ENCODE assay signal across 9 cellular contexts in genomic region chr16:67555795-67556212, GRCh38. TPM values are rescaled to one million over a fixed set of nuclear protein-coding genes. Genes with fewer than 3 reads are reported as not detected.
A peak's percentile ranks its signal among the peaks of the same experiment; 100 is the strongest.
DNase-seq lines count a peak whose midpoint lies in the region; ATAC-seq and TF ChIP-seq lines count a peak whose summit lies in the region.
"Had no signal": no experiment of that assay in that cellular context is flagged by ENCODE, and none has a peak within 500 bp of the region (broad histone marks: within the 10 kb centered on the region; RNA-seq: fewer than 3 reads in every experiment).

No MANE protein-coding gene starts in this region.

- POLR2A ChIA-PET in OCI-LY7 (lab: Charles Lee): interaction anchor here (0.7 to 12.9 kb wide), 7 partner anchors 5 to 278 kb away, joined by 3 to 251 read pairs (median 6); partner anchors contain the start of genes CARMIL2 and CTCF

- H3K9ac ChIP-seq in H9 (ENCODE audit: extremely low read depth, insufficient read length, low read length): no peak overlapping the region

- no peaks in the 10 kb centered on the region for H3K27me3 ChIP-seq in H9 (ENCODE audit: insufficient read depth, low read length)
- H3K27me3 ChIP-seq: BE2C had no signal

- H3K4me1 ChIP-seq in OCI-LY7 (ENCODE audit: insufficient read depth, low read length, poor library complexity, severe bottlenecking) (peaks cover 100% of the 10 kb centered on the region), H9 (ENCODE audit: insufficient read depth, low read length) (no peaks in the 10 kb centered on the region)

- TF ChIP-seq CTCF in OCI-LY7 (conservative IDR thresholded peaks at IDR 0.05; ENCODE audit: low read length) (no peak), mesothelial cell of epicardium (IDR thresholded peaks at IDR 0.05; ENCODE audit: unreplicated experiment) (no peak), H9 (conservative IDR thresholded peaks at IDR 0.05) (no peak)

- H3K27ac ChIP-seq in OCI-LY7 (ENCODE audit: low read depth, low read length, poor library complexity, severe bottlenecking) (peak overlapping the region; percentile 72), H9 (ENCODE audit: insufficient read length, low read depth, low read length) (no peak overlapping the region)

- H3K9me3 Mint-ChIP-seq in activated CD4-positive, alpha-beta T cell treated with anti-CD3 and anti-CD28 coated beads, Interleukin-2, amount 10 ng/mL, durations not matched to agents 24 days and 14 days: no peaks in the 10 kb centered on the region
- no peaks in the 10 kb centered on the region for H3K9me3 Mint-ChIP-seq in effector memory CD8-positive, alpha-beta T cell
- H3K9me3 Mint-ChIP-seq in stimulated activated naive CD8-positive, alpha-beta T cell treated with anti-CD3 and anti-CD28 coated beads, Interleukin-15, amount 100 ng/mL, for 72 hours: no peaks in the 10 kb centered on the region
- H3K9me3 Mint-ChIP-seq in mesothelial cell of epicardium (no peaks in the 10 kb centered on the region), H9 (no peaks in the 10 kb centered on the region)

- no peak overlapping the region for H4K8ac ChIP-seq in H9 (replicated peaks; ENCODE audit: insufficient read length, low read depth, low read length)

- peaks cover 97% of the 10 kb centered on the region for H3K79me2 ChIP-seq in OCI-LY7 (ENCODE audit: insufficient read depth, low read depth, low read length)
- no peaks in the 10 kb centered on the region for H3K79me2 ChIP-seq in H9 (ENCODE audit: insufficient read depth, low read length)

- peaks cover 5% of the 10 kb centered on the region for H3K36me3 Mint-ChIP-seq in activated CD4-positive, alpha-beta T cell treated with anti-CD3 and anti-CD28 coated beads, Interleukin-2, amount 10 ng/mL, durations not matched to agents 24 days and 14 days (ENCODE audit: low read depth)
- H3K36me3 Mint-ChIP-seq in effector memory CD8-positive, alpha-beta T cell (ENCODE audit: insufficient read depth): peaks cover 22% of the 10 kb centered on the region
- H3K36me3 Mint-ChIP-seq in mesothelial cell of epicardium (no peaks in the 10 kb centered on the region), H9 (ENCODE audit: insufficient read depth in 1 of 3, low read depth in 3 of 3) (peaks cover 0 to 9% (median 7%) of the 10 kb centered on the region in 3 experiments; a peak in 4 of 7 replicates)

- no peak overlapping the region for H3K23ac ChIP-seq in H9 (ENCODE audit: insufficient read length, low read depth, low read length)

- H3K9me3 ChIP-seq in OCI-LY7 (ENCODE audit: low read length) (no peaks in the 10 kb centered on the region), H9 (ENCODE audit: control insufficient read depth, low read depth, low read length) (no peaks in the 10 kb centered on the region)
- H3K9me3 ChIP-seq: BE2C had no signal

- no peak overlapping the region for H3K18ac ChIP-seq in H9 (ENCODE audit: insufficient read length, low read depth, low read length)

- H4K20me1 ChIP-seq in OCI-LY7 (ENCODE audit: insufficient read depth, low read length): no peaks in the 10 kb centered on the region
- H4K20me1 ChIP-seq in H9 (ENCODE audit: control insufficient read depth, insufficient read depth, insufficient read length): no peaks in the 10 kb centered on the region

- no peak overlapping the region for H4K5ac ChIP-seq in H9 (ENCODE audit: insufficient read length, low read depth, low read length)

- peak overlapping the region; percentile 96 for H3K27ac Mint-ChIP-seq in activated CD4-positive, alpha-beta T cell treated with anti-CD3 and anti-CD28 coated beads, Interleukin-2, amount 10 ng/mL, durations not matched to agents 24 days and 14 days
- H3K27ac Mint-ChIP-seq in effector memory CD8-positive, alpha-beta T cell: peak overlapping the region; percentile 82 to 87
- H3K27ac Mint-ChIP-seq in stimulated activated naive CD8-positive, alpha-beta T cell treated with anti-CD3 and anti-CD28 coated beads, Interleukin-15, amount 100 ng/mL, for 72 hours: peak overlapping the region; percentile 95 to 97
- H3K27ac Mint-ChIP-seq in mesothelial cell of epicardium: no peak overlapping the region
- no peak overlapping the region for H3K27ac Mint-ChIP-seq in H9

- no peak overlapping the region for H2AK5ac ChIP-seq in H9 (ENCODE audit: insufficient read length, low read length)

- intact Hi-C loops in activated CD4-positive, alpha-beta T cell treated with anti-CD3 and anti-CD28 coated beads, Interleukin-2, amount 10 ng/mL, durations not matched to agents 24 days and 14 days (cut with micrococcal nuclease): no loop called here
- intact Hi-C loops in OCI-LY7 (cut with micrococcal nuclease; ENCODE audit: unreplicated experiment): no loop called here

- no peaks in the 10 kb centered on the region for H3K79me1 ChIP-seq in H9 (ENCODE audit: insufficient read depth, low read depth, low read length, poor library complexity, severe bottlenecking)

- CTCF ChIA-PET in OCI-LY7 (lab: Charles Lee; ENCODE audit: unreplicated experiment): interaction anchor here (0.9 to 1.0 kb wide), 2 partner anchors 8 to 9 kb away, joined by 3 to 6 read pairs; no protein-coding TSS in a partner anchor

- H3K4me1 Mint-ChIP-seq in activated CD4-positive, alpha-beta T cell treated with anti-CD3 and anti-CD28 coated beads, Interleukin-2, amount 10 ng/mL, durations not matched to agents 24 days and 14 days: peaks cover 40% of the 10 kb centered on the region
- peaks cover 19 to 20% of the 10 kb centered on the region in 2 donors for H3K4me1 Mint-ChIP-seq in effector memory CD8-positive, alpha-beta T cell (ENCODE audit: low read depth in 2 of 2)
- peaks cover 68% of the 10 kb centered on the region for H3K4me1 Mint-ChIP-seq in stimulated activated naive CD8-positive, alpha-beta T cell treated with anti-CD3 and anti-CD28 coated beads, Interleukin-15, amount 100 ng/mL, for 72 hours
- H3K4me1 Mint-ChIP-seq in mesothelial cell of epicardium: peaks cover under 1% of the 10 kb centered on the region
- peaks cover 8 to 9% of the 10 kb centered on the region in 2 experiments for H3K4me1 Mint-ChIP-seq in H9

- no peaks in the 10 kb centered on the region for H3K27me3 Mint-ChIP-seq in activated CD4-positive, alpha-beta T cell treated with anti-CD3 and anti-CD28 coated beads, Interleukin-2, amount 10 ng/mL, durations not matched to agents 24 days and 14 days
- no peaks in the 10 kb centered on the region for H3K27me3 Mint-ChIP-seq in effector memory CD8-positive, alpha-beta T cell
- H3K27me3 Mint-ChIP-seq in stimulated activated naive CD8-positive, alpha-beta T cell treated with anti-CD3 and anti-CD28 coated beads, Interleukin-15, amount 100 ng/mL, for 72 hours: no peaks in the 10 kb centered on the region
- H3K27me3 Mint-ChIP-seq in mesothelial cell of epicardium (ENCODE audit: low read depth): no peaks in the 10 kb centered on the region
- H3K27me3 Mint-ChIP-seq in H9 (ENCODE audit: low read depth): no peaks in the 10 kb centered on the region

- no peak overlapping the region for H2BK5ac ChIP-seq in H9 (ENCODE audit: insufficient read length, low read length)

- peak overlapping the region; percentile 10 for H3K4me3 ChIP-seq in OCI-LY7 (ENCODE audit: low read depth, low read length, poor library complexity, severe bottlenecking)

- H2BK12ac ChIP-seq in H9 (ENCODE audit: insufficient read length, low read depth, low read length): no peak overlapping the region

- no peaks in the 10 kb centered on the region for H3K23me2 ChIP-seq in H9 (ENCODE audit: insufficient read length, low read depth, low read length, poor library complexity, severe bottlenecking)

- H3K4ac ChIP-seq in H9 (ENCODE audit: low read depth, low read length): no peak overlapping the region

- H3K14ac ChIP-seq in H9 (ENCODE audit: insufficient read depth, low read length): no peak overlapping the region

- DNase-seq in activated CD4-positive, alpha-beta T cell treated with anti-CD3 and anti-CD28 coated beads, Interleukin-2, amount 10 ng/mL, durations not matched to agents 24 days and 14 days: peak; percentile 77
- DNase-seq in activated CD4-positive, alpha-beta T cell treated with anti-CD3 and anti-CD28 coated beads for 1 hour: no peak
- peak; percentile 50 for DNase-seq in OCI-LY7 (ENCODE audit: low spot score)
- no peak for DNase-seq in effector memory CD8-positive, alpha-beta T cell
- DNase-seq in stimulated activated naive CD8-positive, alpha-beta T cell treated with anti-CD3 and anti-CD28 coated beads, Interleukin-15, amount 100 ng/mL, for 72 hours: no peak
- no peak for DNase-seq in NCI-H2107 treated with DMSO at 0.1 percent for 48 hours (lab: John Stamatoyannopoulos, UW; ENCODE audit: unreplicated experiment)
- no peak for DNase-seq in mesothelial cell of epicardium (ENCODE audit: low spot score in 2 of 2, unreplicated experiment in 2 of 2)
- DNase-seq in H9: no peak
- DNase-seq: BE2C had no signal

- H3T11ph ChIP-seq in H9 (ENCODE audit: low read length): no peak overlapping the region

- no peak overlapping the region for H4K91ac ChIP-seq in H9 (ENCODE audit: insufficient read length, low read depth, low read length)

- ATAC-seq in effector memory CD8-positive, alpha-beta T cell (replicated peaks): peak; percentile 98
- ATAC-seq in stimulated activated naive CD8-positive, alpha-beta T cell treated with anti-CD3 and anti-CD28 coated beads, Interleukin-15, amount 100 ng/mL, for 72 hours: peak; percentile 97

- H3K36me3 ChIP-seq in OCI-LY7 (ENCODE audit: insufficient read depth, low read length): peaks cover 57% of the 10 kb centered on the region; the same call in 1 of the 2 replicates
- H3K36me3 ChIP-seq: BE2C had no signal

- no peak overlapping the region for H2BK120ac ChIP-seq in H9 (ENCODE audit: low read depth, low read length, poor library complexity, severe bottlenecking)

- no peak overlapping the region for H2BK20ac ChIP-seq in H9 (ENCODE audit: low read depth, low read length, poor library complexity, severe bottlenecking)

- H2AFZ ChIP-seq in OCI-LY7 (ENCODE audit: low read length): no peak overlapping the region
- no peak overlapping the region for H2AFZ ChIP-seq in H9 (ENCODE audit: low read length)

- TSS peak; percentile 36 for BruUV-seq in OCI-LY7 (replicated peaks; lab: Mats Ljungman, UMichigan)

- H3K4me3 Mint-ChIP-seq in activated CD4-positive, alpha-beta T cell treated with anti-CD3 and anti-CD28 coated beads, Interleukin-2, amount 10 ng/mL, durations not matched to agents 24 days and 14 days: peak overlapping the region; percentile 76
- H3K4me3 Mint-ChIP-seq in effector memory CD8-positive, alpha-beta T cell: peak overlapping the region; percentile 10 to 55
- peak overlapping the region; percentile 71 to 73 for H3K4me3 Mint-ChIP-seq in stimulated activated naive CD8-positive, alpha-beta T cell treated with anti-CD3 and anti-CD28 coated beads, Interleukin-15, amount 100 ng/mL, for 72 hours
- H3K4me3 Mint-ChIP-seq in mesothelial cell of epicardium (no peak overlapping the region), H9 (no peak overlapping the region)

- H3K9me2 ChIP-seq in OCI-LY7 (ENCODE audit: insufficient read depth, low read length): no peaks in the 10 kb centered on the region

- H2BK15ac ChIP-seq in H9 (ENCODE audit: low read depth, low read length): no peak overlapping the region

- H3K56ac ChIP-seq in H9 (ENCODE audit: insufficient read length, low read depth, low read length): no peak overlapping the region

- no CpG with 5 or more reads among the region's 3 CpGs for WGBS in H9 (ENCODE audit: extremely low coverage, insufficient read length, low lambda C conversion rate)

- peak overlapping the region; percentile 55 for H3K4me2 ChIP-seq in OCI-LY7 (ENCODE audit: low read length)
- H3K4me2 ChIP-seq in H9 (ENCODE audit: insufficient read depth, insufficient read length, low read length): no peak overlapping the region

RNA-seq across cellular contexts. Expression of gene CTCF, which starts 6.5 kb away (rescaled TPM):
- 60.2 and 62.5 TPM in 2 replicates for total RNA-seq in activated CD4-positive, alpha-beta T cell treated with anti-CD3 and anti-CD28 coated beads, Interleukin-2, amount 10 ng/mL, durations not matched to agents 24 days and 14 days
- 70.6 and 72.1 TPM in 2 replicates for total RNA-seq in OCI-LY7 (2014; rRNA removed; shearing (Covaris generic))
- total RNA-seq in OCI-LY7 (2022): 83.5 and 93.3 TPM in 2 replicates
- total RNA-seq in mesothelial cell of epicardium: 58.0 to 61.4 TPM (median 60.5 TPM) in 3 replicates
- 87.3 and 88.5 TPM in 2 replicates for total RNA-seq in H9 (2021)

RNA-seq across cellular contexts. Expression of gene RIPOR1, which starts 27.2 kb away (rescaled TPM):
- total RNA-seq in activated CD4-positive, alpha-beta T cell treated with anti-CD3 and anti-CD28 coated beads, Interleukin-2, amount 10 ng/mL, durations not matched to agents 24 days and 14 days: 23.3 and 27.7 TPM in 2 replicates
- 8.9 and 9.7 TPM in 2 replicates for total RNA-seq in OCI-LY7 (2014; rRNA removed; shearing (Covaris generic))
- total RNA-seq in OCI-LY7 (2022): 26.4 and 40.2 TPM in 2 replicates
- total RNA-seq in mesothelial cell of epicardium: 55.9 to 69.2 TPM (median 58.9 TPM) in 3 replicates
- total RNA-seq in H9 (2021): 10.0 and 14.3 TPM in 2 replicates

Comparison
In these comparisons a context has a peak if more than half of its experiments do, and no peak if none do; other contexts are left out.
1. DNase-seq: peak in activated CD4-positive, alpha-beta T cell treated with anti-CD3 and anti-CD28 coated beads, Interleukin-2, amount 10 ng/mL, durations not matched to agents 24 days and 14 days (single experiment) and OCI-LY7 (single experiment); none in activated CD4-positive, alpha-beta T cell treated with anti-CD3 and anti-CD28 coated beads for 1 hour (single experiment), effector memory CD8-positive, alpha-beta T cell (0 of 3), stimulated activated naive CD8-positive, alpha-beta T cell treated with anti-CD3 and anti-CD28 coated beads, Interleukin-15, amount 100 ng/mL, for 72 hours (0 of 2), NCI-H2107 treated with DMSO at 0.1 percent for 48 hours (single experiment), mesothelial cell of epicardium (0 of 2) and H9 (single experiment).
2. H3K27ac Mint-ChIP-seq: peak in activated CD4-positive, alpha-beta T cell treated with anti-CD3 and anti-CD28 coated beads, Interleukin-2, amount 10 ng/mL, durations not matched to agents 24 days and 14 days (single experiment), effector memory CD8-positive, alpha-beta T cell (2 of 2) and stimulated activated naive CD8-positive, alpha-beta T cell treated with anti-CD3 and anti-CD28 coated beads, Interleukin-15, amount 100 ng/mL, for 72 hours (2 of 2); none in mesothelial cell of epicardium (single experiment) and H9 (0 of 3).
3. H3K4me3 Mint-ChIP-seq: peak in activated CD4-positive, alpha-beta T cell treated with anti-CD3 and anti-CD28 coated beads, Interleukin-2, amount 10 ng/mL, durations not matched to agents 24 days and 14 days (single experiment), effector memory CD8-positive, alpha-beta T cell (2 of 2) and stimulated activated naive CD8-positive, alpha-beta T cell treated with anti-CD3 and anti-CD28 coated beads, Interleukin-15, amount 100 ng/mL, for 72 hours (2 of 2); none in mesothelial cell of epicardium (single experiment) and H9 (0 of 2).